11 cellular contexts compared by ENCODE assay signal in the genomic region with DNA sequence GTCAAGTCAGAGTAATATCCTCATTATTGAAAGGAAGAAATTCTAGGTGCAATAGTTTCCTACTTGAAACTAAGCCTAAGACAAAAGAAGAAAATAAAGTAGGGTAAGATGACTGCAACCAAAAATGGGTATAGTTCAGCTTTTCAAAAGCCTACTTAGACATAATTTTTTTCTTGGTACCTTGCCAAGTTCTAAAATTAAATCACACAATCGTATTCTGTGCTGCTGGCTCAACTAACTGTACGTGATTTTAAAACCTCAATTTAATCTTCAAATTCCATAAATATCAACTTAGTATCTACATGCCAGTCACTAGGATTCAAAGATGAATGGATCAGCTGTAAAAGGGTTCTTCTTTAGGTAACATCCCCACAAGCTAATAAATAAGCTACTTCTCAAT.
"Had no signal": no experiment of that assay in that cellular context is flagged by ENCODE, and none has a peak within 500 bp of the region (broad histone marks: within the 10 kb centered on the region; RNA-seq: fewer than 3 reads in every experiment).

No MANE protein-coding gene starts in this region.

- H2AFZ ChIP-seq: parathyroid adenoma had no signal

- H3K4me3 ChIP-seq: gastroesophageal sphincter, skin epidermis, tibial nerve, vagina had no signal

- H3K27ac ChIP-seq: parathyroid adenoma, skin epidermis, tibial nerve, vagina had no signal

- H3K79me2 ChIP-seq: parathyroid adenoma had no signal

- H3K9me3 ChIP-seq: gastroesophageal sphincter, tibial nerve, vagina had no signal

- H3K4me1 ChIP-seq: parathyroid adenoma, vagina had no signal

- DNase-seq: activated B cell treated with CpG ODN at 0.5 μM for 24 hours; activated CD4-positive, alpha-beta T cell treated with anti-CD3 and anti-CD28 coated beads, Interleukin-2, amount 50 U/mL, for 1 hour; activated naive CD4-positive, alpha-beta T cell treated with anti-CD3 and anti-CD28 coated beads, Interleukin-2, amount 50 U/mL, for 16 hours; amygdala; retina; T-helper 2 cell had no signal

- H3K27me3 ChIP-seq: gastroesophageal sphincter, tibial nerve, vagina had no signal

- H3K9ac ChIP-seq: parathyroid adenoma had no signal
